8 cellular contexts compared by ENCODE assay signal in the genomic region with DNA sequence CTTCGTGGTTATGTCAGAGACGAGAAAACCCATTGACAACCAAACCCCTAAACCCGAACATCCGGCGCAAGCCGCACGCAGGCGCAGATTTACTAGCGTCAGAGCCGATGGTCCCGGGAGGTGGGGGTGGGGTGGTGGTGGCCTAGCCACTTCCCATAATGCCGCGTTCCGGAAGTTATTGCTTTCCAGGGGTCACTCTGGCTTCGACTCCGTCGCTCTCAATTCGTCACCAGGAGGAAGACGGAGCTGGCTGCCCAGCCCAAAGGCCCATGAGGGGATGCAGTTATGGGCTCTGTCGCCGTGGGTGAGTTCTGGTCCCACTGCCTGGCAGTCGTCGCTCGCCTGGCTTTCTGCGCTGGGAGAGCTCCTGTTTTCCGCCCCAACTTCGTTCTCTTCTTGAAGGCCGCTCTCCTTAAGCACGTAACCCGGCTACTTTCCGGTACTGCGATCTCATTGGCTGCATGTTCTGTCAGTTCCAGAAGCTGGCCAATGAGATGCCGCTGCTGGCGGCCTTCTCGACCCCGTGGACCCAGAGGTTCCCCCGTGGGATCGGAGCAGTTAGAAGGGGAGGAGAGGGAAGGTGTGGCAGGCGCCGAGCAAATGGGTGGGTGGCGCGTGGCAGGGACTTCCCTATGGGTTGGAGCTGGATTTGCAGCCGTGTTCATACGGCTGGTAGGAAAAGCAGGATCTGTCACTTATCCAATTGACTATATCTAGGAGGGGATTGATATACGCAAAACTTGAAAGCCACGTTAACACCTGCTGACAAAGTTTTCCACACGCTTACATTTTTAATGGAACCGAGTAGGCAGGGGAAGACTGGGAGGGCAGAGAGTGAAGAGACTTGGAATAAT. TPM values are rescaled to one million over a fixed set of nuclear protein-coding genes. Genes with fewer than 3 reads are reported as not detected.
DNase-seq lines count a peak whose midpoint lies in the region; TF ChIP-seq lines count a peak whose summit lies in the region.

A gene (plus strand): TSS at position 195 of the 854 bp plus-strand sequence. CDS start 3,246 bp downstream, outside the sequence.

- no peaks in the 10 kb centered on the region for H3K27me3 ChIP-seq in H9 (ENCODE audit: insufficient read depth, low read length)
- H3K27me3 ChIP-seq in MG63 = no peaks in the 10 kb centered on the region

- H3K4ac ChIP-seq in H9 (ENCODE audit: low read depth, low read length) = no peak within 1 kb of the TSS; the same call in 1 of the 2 replicates

- H3K36me3 Mint-ChIP-seq in H9 (ENCODE audit: insufficient read depth in 1 of 3, low read depth in 3 of 3) (peaks cover 3 to 20% (median 13%) of the 10 kb centered on the region in 3 experiments; a peak in 4 of 7 replicates), nephron (ENCODE audit: low read depth) (peaks cover 8% of the 10 kb centered on the region)
- peaks cover 36% of the 10 kb centered on the region for H3K36me3 Mint-ChIP-seq in stimulated activated naive CD8-positive, alpha-beta T cell treated with anti-CD3 and anti-CD28 coated beads, Interleukin-15, Interleukin-2, amounts not matched to agents 100 ng/mL and 50 ng/mL, for 24 hours (ENCODE audit: low read depth)

- peak within 1 kb of the TSS; percentile 99 to 100 (median 100) for H3K27ac Mint-ChIP-seq in H9
- peak within 1 kb of the TSS; percentile 98 to 100 (median 100) for H3K27ac Mint-ChIP-seq in nephron
- H3K27ac Mint-ChIP-seq in stimulated activated naive CD8-positive, alpha-beta T cell treated with anti-CD3 and anti-CD28 coated beads, Interleukin-15, Interleukin-2, amounts not matched to agents 100 ng/mL and 50 ng/mL, for 24 hours = peak within 1 kb of the TSS; percentile 99

- H3K9ac ChIP-seq in H9 (ENCODE audit: extremely low read depth, insufficient read length, low read length) = peak within 1 kb of the TSS; percentile 88

- H4K5ac ChIP-seq in H9 (ENCODE audit: insufficient read length, low read depth, low read length) = no peak within 1 kb of the TSS

- H3K23ac ChIP-seq in H9 (ENCODE audit: insufficient read length, low read depth, low read length) = no peak within 1 kb of the TSS

- H4K20me1 ChIP-seq in H9 (ENCODE audit: control insufficient read depth, insufficient read depth, insufficient read length) = no peaks in the 10 kb centered on the region

- peak within 1 kb of the TSS; percentile 91 for H3K4me2 ChIP-seq in H9 (ENCODE audit: insufficient read depth, insufficient read length, low read length)

- H4K8ac ChIP-seq in H9 (replicated peaks; ENCODE audit: insufficient read length, low read depth, low read length) = no peak within 1 kb of the TSS

- H3K9me3 ChIP-seq in H9 (ENCODE audit: control insufficient read depth, low read depth, low read length) (no peaks in the 10 kb centered on the region), MG63 (no peaks in the 10 kb centered on the region)

- H3K27ac ChIP-seq in H9 (ENCODE audit: insufficient read length, low read depth, low read length) = peak within 1 kb of the TSS; percentile 19

- peaks cover 9% of the 10 kb centered on the region for H3K23me2 ChIP-seq in H9 (ENCODE audit: insufficient read length, low read depth, low read length, poor library complexity, severe bottlenecking)

- peak within 1 kb of the TSS; percentile 90 for H2BK5ac ChIP-seq in H9 (ENCODE audit: insufficient read length, low read length)

- H2BK120ac ChIP-seq in H9 (ENCODE audit: low read depth, low read length, poor library complexity, severe bottlenecking) = no peak within 1 kb of the TSS

- no peak within 1 kb of the TSS for H2AK5ac ChIP-seq in H9 (ENCODE audit: insufficient read length, low read length)

- DNase-seq in ELR (ENCODE audit: low read depth) (peak; percentile 97), H9 (peak; percentile 96), MG63 (peak; percentile 98), SHP77 treated with DMSO at 0.1 percent for 48 hours (lab: John Stamatoyannopoulos, UW) (peak; percentile 94), fibroblast of the aortic adventitia (ENCODE audit: low read depth) (peak; percentile 100)
- DNase-seq in activated effector memory CD4-positive, alpha-beta T cell treated with anti-CD3 and anti-CD28 coated beads, Interleukin-2, amount 50 U/mL, for 16 hours = peak; percentile 97

- peak within 1 kb of the TSS; percentile 98 to 99 for H3K4me3 Mint-ChIP-seq in H9
- H3K4me3 Mint-ChIP-seq in nephron = peak within 1 kb of the TSS; percentile 89 to 94 (median 91)
- peak within 1 kb of the TSS; percentile 100 for H3K4me3 Mint-ChIP-seq in stimulated activated naive CD8-positive, alpha-beta T cell treated with anti-CD3 and anti-CD28 coated beads, Interleukin-15, Interleukin-2, amounts not matched to agents 100 ng/mL and 50 ng/mL, for 24 hours

- H2BK12ac ChIP-seq in H9 (ENCODE audit: insufficient read length, low read depth, low read length) = no peak within 1 kb of the TSS

- no peak within 1 kb of the TSS for H2BK15ac ChIP-seq in H9 (ENCODE audit: low read depth, low read length)

- H3K4me1 ChIP-seq in H9 (ENCODE audit: insufficient read depth, low read length) = no peaks in the 10 kb centered on the region

- no peak within 1 kb of the TSS for H2BK20ac ChIP-seq in H9 (ENCODE audit: low read depth, low read length, poor library complexity, severe bottlenecking)

- H3K4me1 Mint-ChIP-seq in H9 (peaks cover 10% of the 10 kb centered on the region in 2 experiments; a peak in 3 of 4 replicates), nephron (peaks cover 14% of the 10 kb centered on the region)
- H3K4me1 Mint-ChIP-seq in stimulated activated naive CD8-positive, alpha-beta T cell treated with anti-CD3 and anti-CD28 coated beads, Interleukin-15, Interleukin-2, amounts not matched to agents 100 ng/mL and 50 ng/mL, for 24 hours (ENCODE audit: low read depth) = peaks cover 60% of the 10 kb centered on the region

- H3K9me3 Mint-ChIP-seq in H9 = 0 out of 5 replicates have a peak, but pooled peaks cover 0 to 3% of the 10 kb centered on the region in 2 experiments
- no peaks in the 10 kb centered on the region for H3K9me3 Mint-ChIP-seq in nephron
- H3K9me3 Mint-ChIP-seq in stimulated activated naive CD8-positive, alpha-beta T cell treated with anti-CD3 and anti-CD28 coated beads, Interleukin-15, Interleukin-2, amounts not matched to agents 100 ng/mL and 50 ng/mL, for 24 hours = no peaks in the 10 kb centered on the region

- peaks cover 14% of the 10 kb centered on the region for H3K36me3 ChIP-seq in MG63

- H3K56ac ChIP-seq in H9 (ENCODE audit: insufficient read length, low read depth, low read length) = no peak within 1 kb of the TSS

- no peaks in the 10 kb centered on the region for H3K79me1 ChIP-seq in H9 (ENCODE audit: insufficient read depth, low read depth, low read length, poor library complexity, severe bottlenecking)

- peak within 1 kb of the TSS; percentile 84 for H2AFZ ChIP-seq in H9 (ENCODE audit: low read length)

- TF ChIP-seq CTCF in H9 (conservative IDR thresholded peaks at IDR 0.05) = no peak
- peak; percentile 32 for TF ChIP-seq CTCF in fibroblast of the aortic adventitia (IDR thresholded peaks at IDR 0.05; ENCODE audit: insufficient read depth, low read length)
- TF ChIP-seq CTCF in nephron (IDR thresholded peaks at IDR 0.05; ENCODE audit: unreplicated experiment in 3 of 3) = peak; percentile 22 to 34 (median 25)

- peak within 1 kb of the TSS; percentile 93 for H3K4me3 ChIP-seq in MG63
- H3K4me3 ChIP-seq in fibroblast of the aortic adventitia (ENCODE audit: low read depth, low read length) = peak within 1 kb of the TSS; percentile 99

- H3K18ac ChIP-seq in H9 (ENCODE audit: insufficient read length, low read depth, low read length) = peak within 1 kb of the TSS; percentile 98

- H4K91ac ChIP-seq in H9 (ENCODE audit: insufficient read length, low read depth, low read length) = no peak within 1 kb of the TSS

- H3T11ph ChIP-seq in H9 (ENCODE audit: low read length) = no peak within 1 kb of the TSS

- H3K14ac ChIP-seq in H9 (ENCODE audit: insufficient read depth, low read length) = peak within 1 kb of the TSS; percentile 98

- WGBS in H9 (ENCODE audit: extremely low coverage, insufficient read length, low lambda C conversion rate) = no CpG with 5 or more reads among the region's 48 CpGs

- H3K79me2 ChIP-seq in H9 (ENCODE audit: insufficient read depth, low read length) = peaks cover 2% of the 10 kb centered on the region; the same call in 1 of the 2 replicates

- H3K27me3 Mint-ChIP-seq in H9 (ENCODE audit: low read depth) = no peaks in the 10 kb centered on the region
- H3K27me3 Mint-ChIP-seq in nephron (ENCODE audit: low read depth) = no peaks in the 10 kb centered on the region
- no peaks in the 10 kb centered on the region for H3K27me3 Mint-ChIP-seq in stimulated activated naive CD8-positive, alpha-beta T cell treated with anti-CD3 and anti-CD28 coated beads, Interleukin-15, Interleukin-2, amounts not matched to agents 100 ng/mL and 50 ng/mL, for 24 hours

RNA-seq across cellular contexts. Expression of the gene that starts here (rescaled TPM):
- 30.6 and 31.7 TPM in 2 replicates for total RNA-seq in H9 (2021)
- 27.8 and 41.8 TPM in 2 replicates for total RNA-seq in MG63 (2014; rRNA removed; shearing (Covaris generic); ENCODE audit: low replicate concordance)
- total RNA-seq in fibroblast of the aortic adventitia (ENCODE audit: low replicate concordance) = 47.9 and 50.9 TPM in 2 replicates

Comparison
In these comparisons a context has a peak if more than half of its experiments do, and no peak if none do; other contexts are left out.
1. Peak in every context shown above with its lines: DNase-seq, H3K4me3 ChIP-seq and H3K27ac ChIP-seq.